In the genomic region with DNA sequence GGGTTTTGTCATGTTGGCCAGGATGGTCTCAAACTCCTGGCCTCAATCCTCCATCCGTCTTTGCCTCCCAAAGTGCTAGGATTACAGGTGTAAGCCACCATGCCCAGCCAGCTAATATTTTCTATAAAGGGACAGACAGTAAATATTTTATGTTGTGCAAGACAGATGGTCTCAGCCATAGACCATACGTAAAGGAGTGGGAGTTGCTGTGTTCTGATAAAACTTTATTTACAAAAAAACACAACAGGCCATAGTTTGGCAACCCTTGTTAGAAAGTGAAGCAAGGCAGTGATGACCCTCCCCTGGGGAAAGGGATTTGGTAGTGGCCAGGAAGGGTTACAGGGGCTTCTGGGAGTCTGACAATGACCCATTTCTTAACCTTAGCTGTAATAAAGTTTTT, we compare ENCODE assay signal across 33 cellular contexts.
"Had no signal": no experiment of that assay in that cellular context is flagged by ENCODE, and none has a peak within 500 bp of the region (broad histone marks: within the 10 kb centered on the region; RNA-seq: fewer than 3 reads in every experiment).

No MANE protein-coding gene starts in this region.

- FAIRE-seq: astrocyte, bronchial epithelial cell had no signal

- H3K36me3 ChIP-seq: adrenal gland, ascending aorta, brain microvascular endothelial cell, breast epithelium, cardiac muscle cell had no signal

- DNase-seq: activated effector memory CD4-positive, alpha-beta T cell treated with anti-CD3 and anti-CD28 coated beads, Interleukin-2, amount 50 U/mL, for 16 hours; activated effector memory CD4-positive, alpha-beta T cell treated with Interleukin-2 at 50 U/mL for 16 hours; activated gamma-delta T cell; activated gamma-delta T cell treated with Interleukin-2 at 50 U/mL for 16 hours; activated naive CD4-positive, alpha-beta T cell; activated naive CD4-positive, alpha-beta T cell treated with anti-CD3 and anti-CD28 coated beads for 36 hours; activated naive CD4-positive, alpha-beta T cell treated with anti-CD3 and anti-CD28 coated beads, Interleukin-2, amount 10 ng/mL, durations not matched to agents 7 days and 5 days; activated naive CD4-positive, alpha-beta T cell treated with anti-CD3 and anti-CD28 coated beads, Interleukin-2, amount 50 U/mL, for 16 hours; activated naive CD4-positive, alpha-beta T cell treated with Interleukin-2 at 50 U/mL for 16 hours; activated naive CD8-positive, alpha-beta T cell treated with anti-CD3 and anti-CD28 coated beads for 36 hours; activated naive CD8-positive, alpha-beta T cell treated with anti-CD3 and anti-CD28 coated beads, Interleukin-2, amount 10 ng/mL, durations not matched to agents 7 days and 5 days; activated naive CD8-positive, alpha-beta T cell treated with anti-CD3 and anti-CD28 coated beads, Interleukin-2, amount 50 U/mL, for 24 hours; activated T-cell treated with anti-CD3 and anti-CD28 coated beads, Interleukin-2, amount 50 U/mL, for 1 hour; activated T-cell treated with anti-CD3 and anti-CD28 coated beads, Interleukin-2, amount 50 U/mL, for 24 hours; activated T-cell treated with anti-CD3 and anti-CD28 coated beads, Interleukin-2, amount 50 U/mL, for 4 hours; activated T-cell treated with anti-CD3 and anti-CD28 coated beads, Interleukin-2, amount 50 U/mL, for 48 hours; activated T-cell treated with anti-CD3 and anti-CD28 coated beads, Interleukin-2, amount 50 U/mL, for 72 hours; adrenal gland; amniotic stem cell; amygdala; anterior cingulate cortex; body of pancreas; brain microvascular endothelial cell; caudate nucleus; central memory CD4-positive, alpha-beta T cell; cerebellar nuclear complex had no signal

- H3K9me3 ChIP-seq: adrenal gland, ascending aorta, body of pancreas, breast epithelium had no signal

- ATAC-seq: activated naive CD4-positive, alpha-beta T cell treated with anti-CD3 and anti-CD28 coated beads, Interleukin-2, amount 50 U/mL, for 72 hours; activated naive CD8-positive, alpha-beta T cell treated with anti-CD3 and anti-CD28 coated beads, Interleukin-2, amount 50 U/mL, for 24 hours; activated T-cell treated with anti-CD3 and anti-CD28 coated beads, Interleukin-2, amount 50 U/mL, for 4 hours; activated T-cell treated with anti-CD3 and anti-CD28 coated beads, Interleukin-2, amount 50 U/mL, for 72 hours; activated T-helper 17 cell treated with anti-CD3 and anti-CD28 coated beads, Interleukin-2, amount 50 U/mL, for 72 hours; body of pancreas had no signal

- H3K27ac ChIP-seq: adrenal gland, ascending aorta, body of pancreas, brain microvascular endothelial cell, breast epithelium, cardiac muscle cell had no signal

- H3K4me1 ChIP-seq: adrenal gland, ascending aorta, body of pancreas, breast epithelium had no signal

- H3K4me3 ChIP-seq: adrenal gland, ascending aorta, body of pancreas, breast epithelium, cardiac muscle cell had no signal

- H3K27me3 ChIP-seq: adrenal gland, ascending aorta, body of pancreas, breast epithelium, cardiac muscle cell had no signal
